In the genomic region with DNA sequence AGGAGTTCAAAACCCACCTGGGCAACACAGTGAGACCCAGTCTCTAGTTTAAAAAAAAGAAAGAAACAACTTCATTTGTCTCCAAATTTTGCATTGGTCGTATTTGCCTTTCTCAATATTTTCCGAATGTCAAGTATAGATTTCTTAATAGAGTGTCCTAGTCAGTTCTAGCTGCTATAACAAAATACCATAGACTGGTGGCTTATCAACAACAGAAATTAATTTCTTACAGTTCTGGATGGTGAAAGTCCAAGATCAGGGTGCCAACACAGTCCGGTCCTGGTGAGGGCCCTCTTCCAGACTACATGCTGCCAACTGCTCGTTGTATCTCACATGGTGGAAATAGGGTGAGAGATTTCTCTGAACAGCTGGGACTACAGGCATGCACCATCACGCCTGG, we compare ENCODE assay signal across 32 cellular contexts.
"Had no signal": no experiment of that assay in that cellular context is flagged by ENCODE, and none has a peak within 500 bp of the region (broad histone marks: within the 10 kb centered on the region; RNA-seq: fewer than 3 reads in every experiment).

No MANE protein-coding gene starts in this region.

- H3K27me3 ChIP-seq: adrenal gland, body of pancreas, brain microvascular endothelial cell, breast epithelium had no signal

- DNase-seq: activated B cell treated with CpG ODN at 0.5 μM for 24 hours; activated CD4-positive, alpha-beta memory T cell treated with anti-CD3 and anti-CD28 coated beads for 36 hours; activated CD4-positive, alpha-beta T cell treated with anti-CD3 and anti-CD28 coated beads for 4 hours; activated CD4-positive, alpha-beta T cell treated with anti-CD3 and anti-CD28 coated beads, Interleukin-2, amount 50 U/mL, for 1 hour; activated CD4-positive, alpha-beta T cell treated with anti-CD3 and anti-CD28 coated beads, Interleukin-2, amount 50 U/mL, for 4 hours; activated CD4-positive, CD25-positive, alpha-beta regulatory T cell treated with anti-CD3 and anti-CD28 coated beads, Interleukin-2, amount 50 U/mL, for 72 hours; activated CD8-positive, alpha-beta memory T cell treated with anti-CD3 and anti-CD28 coated beads, Interleukin-2, amount 50 U/mL, for 4 hours; activated CD8-positive, alpha-beta T cell treated with anti-CD3 and anti-CD28 coated beads for 36 hours; activated effector memory CD4-positive, alpha-beta T cell treated with anti-CD3 and anti-CD28 coated beads, Interleukin-2, amount 50 U/mL, for 16 hours; activated gamma-delta T cell treated with Interleukin-2 at 50 U/mL for 16 hours; activated naive CD4-positive, alpha-beta T cell; activated naive CD4-positive, alpha-beta T cell treated with anti-CD3 and anti-CD28 coated beads for 36 hours; activated naive CD4-positive, alpha-beta T cell treated with anti-CD3 and anti-CD28 coated beads, Interleukin-2, amount 50 U/mL, for 16 hours; activated naive CD8-positive, alpha-beta T cell treated with anti-CD3 and anti-CD28 coated beads for 36 hours; activated T-cell treated with anti-CD3 and anti-CD28 coated beads for 4 hours; activated T-cell treated with anti-CD3 and anti-CD28 coated beads, Interleukin-2, amount 50 U/mL, for 1 hour; activated T-cell treated with anti-CD3 and anti-CD28 coated beads, Interleukin-2, amount 50 U/mL, for 4 hours; activated T-cell treated with anti-CD3 and anti-CD28 coated beads, Interleukin-2, amount 50 U/mL, for 72 hours; adrenal gland; amniotic stem cell; aorta; body of pancreas; cerebellar nuclear complex; T-helper 1 cell; T-helper 2 cell; T-helper 9 cell had no signal

- H3K27ac ChIP-seq: adrenal gland, body of pancreas, brain microvascular endothelial cell, breast epithelium, VCaP had no signal

- H3K9me3 ChIP-seq: adrenal gland, body of pancreas, breast epithelium had no signal

- H3K36me3 ChIP-seq: adrenal gland, brain microvascular endothelial cell, breast epithelium had no signal

- H3K4me1 ChIP-seq: adrenal gland, body of pancreas, breast epithelium had no signal

- ATAC-seq: activated CD8-positive, alpha-beta T cell treated with anti-CD3 and anti-CD28 coated beads for 36 hours; activated naive CD4-positive, alpha-beta T cell treated with anti-CD3 and anti-CD28 coated beads, Interleukin-2, amount 50 U/mL, for 72 hours; activated T-cell treated with anti-CD3 and anti-CD28 coated beads, Interleukin-2, amount 50 U/mL, for 4 hours; body of pancreas had no signal

- FAIRE-seq: astrocyte, TTC549 had no signal

- H3K4me3 ChIP-seq: adrenal gland, body of pancreas, breast epithelium had no signal
